In genomic region chr2:17547737-17548136, GRCh38 we compare ENCODE assay signal across 34 cellular contexts. TPM values are rescaled to one million over a fixed set of nuclear protein-coding genes. Genes with fewer than 3 reads are reported as not detected.
"Had no signal": no experiment of that assay in that cellular context is flagged by ENCODE, and none has a peak within 500 bp of the region (broad histone marks: within the 10 kb centered on the region; RNA-seq: fewer than 3 reads in every experiment).

No MANE protein-coding gene starts in this region.

- DNase-seq: activated CD4-positive, alpha-beta T cell treated with anti-CD3 and anti-CD28 coated beads for 36 hours; activated CD4-positive, alpha-beta T cell treated with anti-CD3 and anti-CD28 coated beads, Interleukin-2, amount 10 ng/mL, durations not matched to agents 7 days and 5 days; activated CD4-positive, alpha-beta T cell treated with anti-CD3 and anti-CD28 coated beads, Interleukin-2, amount 50 U/mL, for 48 hours; activated CD8-positive, alpha-beta T cell treated with anti-CD3 and anti-CD28 coated beads, Interleukin-2, amount 10 ng/mL, durations not matched to agents 7 days and 5 days; activated gamma-delta T cell; activated naive CD4-positive, alpha-beta T cell treated with Interleukin-2 at 50 U/mL for 16 hours; activated naive CD8-positive, alpha-beta T cell treated with anti-CD3 and anti-CD28 coated beads, Interleukin-2, amount 10 ng/mL, durations not matched to agents 7 days and 5 days; activated T-cell treated with anti-CD3 and anti-CD28 coated beads, Interleukin-2, amount 50 U/mL, for 24 hours; amygdala; MM.1S; MV-4-11; NCI-H1092; NCI-H1436 treated with DMSO at 0.1 percent for 48 hours; NCI-H1694 treated with DMSO at 0.1 percent for 48 hours; NCI-H2029; NCI-H345; NCI-H526; NCI-H748 treated with DMSO at 0.1 percent for 48 hours; NK-92 treated with Interleukin-12 subunit alpha and Interleukin-12 subunit beta, amount 100 ng/mL, for 24 hours; SHP77 treated with DMSO at 0.1 percent for 48 hours; SK-N-SH had no signal

- H3K9me3 Mint-ChIP-seq: activated CD4-positive, alpha-beta T cell treated with anti-CD3 and anti-CD28 coated beads, Interleukin-2, amount 10 ng/mL, durations not matched to agents 7 days and 5 days; activated naive CD4-positive, alpha-beta T cell treated with anti-CD3 and anti-CD28 coated beads, Interleukin-2, amount 50 U/mL, for 24 hours; activated naive CD8-positive, alpha-beta T cell treated with anti-CD3 and anti-CD28 coated beads, Interleukin-2, amount 10 ng/mL, durations not matched to agents 7 days and 5 days; activated T-cell treated with anti-CD3 and anti-CD28 coated beads, Interleukin-2, amount 50 U/mL, for 24 hours; activated T-helper 2 cell treated with anti-CD3 and anti-CD28 coated beads, Interferon-gamma antibody, Interleukin-2, Interleukin-4, amounts not matched to agents 10 μg/mL and 5 μg/mL and 100 μg/mL, durations not matched to agents 14 hours and 24 hours and 36 hours; T-helper 1 cell treated with Interleukin-12 subunit alpha and Interleukin-12 subunit beta and Interleukin-4 antibody, amounts not matched to agents 30 μg/mL and 1 μg/mL, for 36 hours; T-helper 2 cell treated with Interferon-gamma antibody and Interleukin-4, amounts not matched to agents 5 μg/mL and 100 μg/mL, for 36 hours had no signal

- H3K4me3 Mint-ChIP-seq: activated CD4-positive, alpha-beta T cell treated with anti-CD3 and anti-CD28 coated beads for 36 hours; activated CD4-positive, alpha-beta T cell treated with anti-CD3 and anti-CD28 coated beads, Interleukin-2, amount 10 ng/mL, durations not matched to agents 7 days and 5 days; activated CD8-positive, alpha-beta T cell treated with anti-CD3 and anti-CD28 coated beads, Interleukin-2, amount 10 ng/mL, durations not matched to agents 7 days and 5 days; activated naive CD4-positive, alpha-beta T cell treated with anti-CD3 and anti-CD28 coated beads, Interleukin-2, amount 50 U/mL, for 24 hours; activated naive CD8-positive, alpha-beta T cell treated with anti-CD3 and anti-CD28 coated beads, Interleukin-2, amount 10 ng/mL, durations not matched to agents 7 days and 5 days; activated T-cell treated with anti-CD3 and anti-CD28 coated beads, Interleukin-2, amount 50 U/mL, for 24 hours; central memory CD8-positive, alpha-beta T cell; T-helper 1 cell treated with Interleukin-12 subunit alpha and Interleukin-12 subunit beta and Interleukin-4 antibody, amounts not matched to agents 30 μg/mL and 1 μg/mL, for 36 hours; T-helper 2 cell treated with Interferon-gamma antibody and Interleukin-4, amounts not matched to agents 5 μg/mL and 100 μg/mL, for 36 hours had no signal

- H3K4me2 ChIP-seq: SK-N-SH had no signal

- H3K4me1 ChIP-seq: ascending aorta, SJSA1 had no signal

- H3K9ac ChIP-seq: SK-N-SH had no signal

- ATAC-seq: activated CD4-positive, alpha-beta T cell treated with anti-CD3 and anti-CD28 coated beads for 36 hours; activated CD4-positive, CD25-positive, alpha-beta regulatory T cell treated with anti-CD3 and anti-CD28 coated beads, Interleukin-2, amount 50 U/mL, for 24 hours; activated CD8-positive, alpha-beta T cell treated with anti-CD3 and anti-CD28 coated beads, Interleukin-2, amount 10 ng/mL, durations not matched to agents 7 days and 5 days had no signal

- H3K36me3 ChIP-seq: ascending aorta, cardiac muscle cell, SJSA1 had no signal

- H3K27ac ChIP-seq: ascending aorta, cardiac muscle cell, SJSA1 had no signal

- H3K4me3 ChIP-seq: ascending aorta, cardiac muscle cell, SJSA1 had no signal

- H3K36me3 Mint-ChIP-seq: activated naive CD4-positive, alpha-beta T cell treated with anti-CD3 and anti-CD28 coated beads, Interleukin-2, amount 50 U/mL, for 24 hours; activated naive CD8-positive, alpha-beta T cell treated with anti-CD3 and anti-CD28 coated beads, Interleukin-2, amount 10 ng/mL, durations not matched to agents 7 days and 5 days had no signal

- H3K9me3 ChIP-seq: ascending aorta, SJSA1, SK-N-SH had no signal

- H3K27me3 ChIP-seq: ascending aorta had no signal

- H3K4me1 Mint-ChIP-seq: activated CD4-positive, alpha-beta T cell treated with anti-CD3 and anti-CD28 coated beads for 36 hours; activated CD4-positive, alpha-beta T cell treated with anti-CD3 and anti-CD28 coated beads, Interleukin-2, amount 10 ng/mL, durations not matched to agents 7 days and 5 days; activated naive CD4-positive, alpha-beta T cell treated with anti-CD3 and anti-CD28 coated beads, Interleukin-2, amount 50 U/mL, for 24 hours; activated naive CD8-positive, alpha-beta T cell treated with anti-CD3 and anti-CD28 coated beads, Interleukin-2, amount 10 ng/mL, durations not matched to agents 7 days and 5 days; central memory CD8-positive, alpha-beta T cell had no signal

- H3K9me2 ChIP-seq: SK-N-SH had no signal

- H3K27ac Mint-ChIP-seq: activated CD4-positive, alpha-beta T cell treated with anti-CD3 and anti-CD28 coated beads for 36 hours; activated CD4-positive, alpha-beta T cell treated with anti-CD3 and anti-CD28 coated beads, Interleukin-2, amount 10 ng/mL, durations not matched to agents 7 days and 5 days; activated CD8-positive, alpha-beta T cell treated with anti-CD3 and anti-CD28 coated beads, Interleukin-2, amount 10 ng/mL, durations not matched to agents 7 days and 5 days; activated naive CD4-positive, alpha-beta T cell treated with anti-CD3 and anti-CD28 coated beads, Interleukin-2, amount 50 U/mL, for 24 hours; activated naive CD8-positive, alpha-beta T cell treated with anti-CD3 and anti-CD28 coated beads, Interleukin-2, amount 10 ng/mL, durations not matched to agents 7 days and 5 days; activated T-cell treated with anti-CD3 and anti-CD28 coated beads, Interleukin-2, amount 50 U/mL, for 24 hours; activated T-helper 2 cell treated with anti-CD3 and anti-CD28 coated beads, Interferon-gamma antibody, Interleukin-2, Interleukin-4, amounts not matched to agents 10 μg/mL and 5 μg/mL and 100 μg/mL, durations not matched to agents 14 hours and 24 hours and 36 hours; T-helper 1 cell treated with Interleukin-12 subunit alpha and Interleukin-12 subunit beta and Interleukin-4 antibody, amounts not matched to agents 30 μg/mL and 1 μg/mL, for 36 hours; T-helper 2 cell treated with Interferon-gamma antibody and Interleukin-4, amounts not matched to agents 5 μg/mL and 100 μg/mL, for 36 hours had no signal

RNA-seq across cellular contexts. Expression of gene VSNL1, which starts 7.2 kb away (rescaled TPM):
- total RNA-seq: activated CD4-positive, alpha-beta T cell treated with anti-CD3 and anti-CD28 coated beads for 36 hours; activated CD4-positive, alpha-beta T cell treated with anti-CD3 and anti-CD28 coated beads, Interleukin-2, amount 10 ng/mL, durations not matched to agents 7 days and 5 days; activated CD8-positive, alpha-beta T cell treated with anti-CD3 and anti-CD28 coated beads, Interleukin-2, amount 10 ng/mL, durations not matched to agents 7 days and 5 days; activated naive CD8-positive, alpha-beta T cell treated with anti-CD3 and anti-CD28 coated beads, Interleukin-2, amount 10 ng/mL, durations not matched to agents 7 days and 5 days; activated T-helper 2 cell treated with anti-CD3 and anti-CD28 coated beads, Interferon-gamma antibody, Interleukin-2, Interleukin-4, amounts not matched to agents 10 μg/mL and 5 μg/mL and 100 μg/mL, durations not matched to agents 14 hours and 24 hours and 36 hours; ascending aorta; NCI-H460; OCI-LY7; RPMI7951 had no signal

RNA-seq across cellular contexts. Expression of gene RAD51AP2, which starts 29.5 kb away (rescaled TPM):
- total RNA-seq: activated CD4-positive, alpha-beta T cell treated with anti-CD3 and anti-CD28 coated beads for 36 hours; activated CD4-positive, alpha-beta T cell treated with anti-CD3 and anti-CD28 coated beads, Interleukin-2, amount 10 ng/mL, durations not matched to agents 7 days and 5 days; activated CD8-positive, alpha-beta T cell treated with anti-CD3 and anti-CD28 coated beads, Interleukin-2, amount 10 ng/mL, durations not matched to agents 7 days and 5 days; activated naive CD8-positive, alpha-beta T cell treated with anti-CD3 and anti-CD28 coated beads, Interleukin-2, amount 10 ng/mL, durations not matched to agents 7 days and 5 days; activated T-helper 2 cell treated with anti-CD3 and anti-CD28 coated beads, Interferon-gamma antibody, Interleukin-2, Interleukin-4, amounts not matched to agents 10 μg/mL and 5 μg/mL and 100 μg/mL, durations not matched to agents 14 hours and 24 hours and 36 hours; ascending aorta; NCI-H460; RPMI7951; SJSA1 had no signal
- polyA plus RNA-seq: adipose tissue, cardiac muscle cell, SK-N-SH had no signal
